In the genomic region with DNA sequence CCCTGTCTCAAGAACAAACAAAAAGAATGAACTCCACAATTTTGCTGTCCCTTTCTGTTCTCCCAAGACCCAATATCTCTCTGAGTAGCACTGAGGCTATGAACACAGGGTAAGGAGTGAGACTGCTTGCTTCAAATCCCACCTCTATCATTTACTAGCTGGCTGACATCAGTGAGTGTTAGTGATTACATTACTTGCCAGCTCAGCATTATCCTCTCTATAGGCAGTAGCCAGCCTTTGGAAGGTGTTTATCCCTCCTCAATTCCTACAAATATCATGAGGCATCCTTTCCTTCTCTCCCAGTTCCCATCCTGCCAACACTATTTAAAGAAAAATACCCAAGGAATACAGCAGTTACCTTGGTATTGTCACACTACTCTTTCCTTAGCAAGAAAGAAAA, we compare ENCODE assay signal across 13 cellular contexts. TPM values are rescaled to one million over a fixed set of nuclear protein-coding genes. Genes with fewer than 3 reads are reported as not detected.
DNase-seq lines count a peak whose midpoint lies in the region; ATAC-seq, FAIRE-seq and TF ChIP-seq lines count a peak whose summit lies in the region.
"Had no signal": no experiment of that assay in that cellular context is flagged by ENCODE, and none has a peak within 500 bp of the region (broad histone marks: within the 10 kb centered on the region; RNA-seq: fewer than 3 reads in every experiment).

No MANE protein-coding gene starts in this region.

- peak overlapping the region; percentile 93 for H3K4me3 Mint-ChIP-seq in central memory CD8-positive, alpha-beta T cell
- H3K4me3 Mint-ChIP-seq in naive thymus-derived CD8-positive, alpha-beta T cell: peak overlapping the region in 6 of 10 donors; percentile 54 to 96 (median 94)

- peaks cover 20% of the 10 kb centered on the region for H3K36me3 Mint-ChIP-seq in central memory CD8-positive, alpha-beta T cell (ENCODE audit: insufficient read depth)
- H3K36me3 Mint-ChIP-seq in naive thymus-derived CD8-positive, alpha-beta T cell: peaks cover 4 to 26% (median 4%) of the 10 kb centered on the region in 3 donors

- no peaks in the 10 kb centered on the region for H3K27me3 ChIP-seq in right atrium auricular region
- H3K27me3 ChIP-seq in upper lobe of right lung: no peaks in the 10 kb centered on the region
- H3K27me3 ChIP-seq in small intestine (ENCODE audit: control insufficient read depth in 2 of 2, insufficient read depth in 2 of 2, low read length in 2 of 2): no peaks in the 10 kb centered on the region

- DNase-seq in right atrium auricular region (ENCODE audit: low spot score) (no peak), Right ventricle myocardium inferior (ENCODE audit: missing footprints) (no peak), upper lobe of right lung (no peak), KG1 (lab: John Stamatoyannopoulos, UW) (no peak), small intestine (no peak)
- no peak for DNase-seq in central memory CD8-positive, alpha-beta T cell (ENCODE audit: low spot score in 2 of 2)
- DNase-seq in naive thymus-derived CD8-positive, alpha-beta T cell: no peak
- DNase-seq in stimulated activated CD4-positive, alpha-beta T cell treated with anti-CD3 and anti-CD28 coated beads, Interleukin-2, amount 100 ng/mL, for 24 hours: no peak
- DNase-seq: activated CD4-positive, CD25-positive, alpha-beta regulatory T cell; GDM1; NCI-H1436 treated with DMSO at 0.1 percent for 48 hours; NCI-H526; SJCRH30 had no signal

- H3K9me3 ChIP-seq in right atrium auricular region: no peaks in the 10 kb centered on the region
- no peaks in the 10 kb centered on the region for H3K9me3 ChIP-seq in upper lobe of right lung
- no peaks in the 10 kb centered on the region for H3K9me3 ChIP-seq in small intestine (ENCODE audit: control insufficient read depth, low read depth)
- H3K9me3 ChIP-seq: SJCRH30 had no signal

- H3K9me3 Mint-ChIP-seq in central memory CD8-positive, alpha-beta T cell: no peaks in the 10 kb centered on the region
- H3K9me3 Mint-ChIP-seq in naive thymus-derived CD8-positive, alpha-beta T cell: no peaks in the 10 kb centered on the region

- H3K27ac Mint-ChIP-seq in central memory CD8-positive, alpha-beta T cell (ENCODE audit: low read depth): peak overlapping the region; percentile 95
- peak overlapping the region in 5 of 10 donors; percentile 26 to 95 (median 74) for H3K27ac Mint-ChIP-seq in naive thymus-derived CD8-positive, alpha-beta T cell

- ATAC-seq in Right ventricle myocardium inferior: no peak
- ATAC-seq in central memory CD8-positive, alpha-beta T cell (replicated peaks; ENCODE audit: extremely low read depth, poor library complexity, severe bottlenecking): no peak
- ATAC-seq in naive thymus-derived CD8-positive, alpha-beta T cell: no peak
- ATAC-seq in upper lobe of right lung: no peak

- POLR2A ChIA-PET in naive thymus-derived CD8-positive, alpha-beta T cell (lab: Charles Lee): interaction anchor here (0.7 to 5.9 kb wide), 4 partner anchors 9 to 38 kb away, joined by 3 to 85 read pairs (median 14); no protein-coding TSS in a partner anchor

- FAIRE-seq in small intestine (lab: Jason Lieb, UNC): no peak

- H3K36me3 ChIP-seq in right atrium auricular region: no peaks in the 10 kb centered on the region
- H3K36me3 ChIP-seq in upper lobe of right lung: no peaks in the 10 kb centered on the region
- no peaks in the 10 kb centered on the region for H3K36me3 ChIP-seq in small intestine (ENCODE audit: control insufficient read depth in 2 of 2, insufficient read depth in 2 of 2, low read length in 2 of 2)
- H3K36me3 ChIP-seq: SJCRH30 had no signal

- intact Hi-C loops in Right ventricle myocardium inferior (cut with DNase I) (loop anchor here (2.0 kb wide), 1 partner anchor 25 kb away; no protein-coding TSS in a partner anchor), upper lobe of right lung (cut with DNase I) (loop anchor here (5.0 kb wide), 1 partner anchor 44 kb away; no protein-coding TSS in a partner anchor)

- no peak for TF ChIP-seq CTCF in right atrium auricular region (IDR thresholded peaks at IDR 0.05)
- TF ChIP-seq CTCF in upper lobe of right lung (IDR thresholded peaks at IDR 0.05): no peak

- no peak overlapping the region for H3K4me3 ChIP-seq in right atrium auricular region
- H3K4me3 ChIP-seq in upper lobe of right lung: peak overlapping the region; percentile 62
- no peak overlapping the region for H3K4me3 ChIP-seq in small intestine (ENCODE audit: low read depth in 1 of 2, low read length in 2 of 2)
- H3K4me3 ChIP-seq: SJCRH30 had no signal

- H3K4me1 ChIP-seq in right atrium auricular region (peaks cover 0 to 30% of the 10 kb centered on the region in 2 donors), upper lobe of right lung (peaks cover 38% of the 10 kb centered on the region), small intestine (ENCODE audit: control insufficient read depth in 2 of 2, insufficient read depth in 1 of 2, low read depth in 1 of 2, low read length in 1 of 2) (peaks cover 0 to 4% of the 10 kb centered on the region in 2 donors)

- H3K27ac ChIP-seq in right atrium auricular region (peak overlapping the region; percentile 89), upper lobe of right lung (peak overlapping the region; percentile 87), small intestine (ENCODE audit: low read depth in 1 of 2, low read length in 1 of 2) (no peak overlapping the region)
- H3K27ac ChIP-seq: SJCRH30 had no signal

- H3K4me1 Mint-ChIP-seq in central memory CD8-positive, alpha-beta T cell: peaks cover 67% of the 10 kb centered on the region
- H3K4me1 Mint-ChIP-seq in naive thymus-derived CD8-positive, alpha-beta T cell: peaks cover 42 to 81% (median 68%) of the 10 kb centered on the region in 4 donors

- H3K27me3 Mint-ChIP-seq in central memory CD8-positive, alpha-beta T cell: no peaks in the 10 kb centered on the region
- no peaks in the 10 kb centered on the region for H3K27me3 Mint-ChIP-seq in naive thymus-derived CD8-positive, alpha-beta T cell

RNA-seq across cellular contexts. Expression of a gene that starts 3.0 kb away (rescaled TPM):
- total RNA-seq in right atrium auricular region: 10 to 100 TPM; 13.1 to 19.4 TPM
- total RNA-seq in Right ventricle myocardium inferior: 22.7 TPM
- total RNA-seq in naive thymus-derived CD8-positive, alpha-beta T cell: 10 to 100 TPM; 39.5 to 40.1 TPM
- polyA plus RNA-seq in naive thymus-derived CD8-positive, alpha-beta T cell: 1 to 10 TPM; 1.3 to 2.6 (median 1.8) TPM
- total RNA-seq in upper lobe of right lung: 47.3 TPM
- 10 to 100 TPM in 2 of 3 donors, 1 to 10 TPM in 1; 8.1 to 23.7 (median 11.2) TPM for polyA plus RNA-seq in small intestine

RNA-seq across cellular contexts. Expression of a gene that starts 24.6 kb away (rescaled TPM):
- 10 to 100 TPM; 18.1 to 18.3 TPM for total RNA-seq in right atrium auricular region
- total RNA-seq in Right ventricle myocardium inferior: 28.6 TPM
- total RNA-seq in naive thymus-derived CD8-positive, alpha-beta T cell: 100 to 1,000 TPM; 243 to 272 TPM
- polyA plus RNA-seq in naive thymus-derived CD8-positive, alpha-beta T cell: 10 to 100 TPM; 10.0 to 23.1 (median 10.7) TPM
- total RNA-seq in upper lobe of right lung: 84.5 TPM
- polyA plus RNA-seq in small intestine: 1 to 10 TPM; 4.1 to 7.2 (median 6.0) TPM

Comparison
In these comparisons a context has a peak if more than half of its experiments do, and no peak if none do; other contexts are left out.
1. H3K27ac ChIP-seq: peak in right atrium auricular region (2 of 2) and upper lobe of right lung (single experiment); none in small intestine (0 of 2).